1 cellular context compared by ENCODE assay signal in the genomic region with DNA sequence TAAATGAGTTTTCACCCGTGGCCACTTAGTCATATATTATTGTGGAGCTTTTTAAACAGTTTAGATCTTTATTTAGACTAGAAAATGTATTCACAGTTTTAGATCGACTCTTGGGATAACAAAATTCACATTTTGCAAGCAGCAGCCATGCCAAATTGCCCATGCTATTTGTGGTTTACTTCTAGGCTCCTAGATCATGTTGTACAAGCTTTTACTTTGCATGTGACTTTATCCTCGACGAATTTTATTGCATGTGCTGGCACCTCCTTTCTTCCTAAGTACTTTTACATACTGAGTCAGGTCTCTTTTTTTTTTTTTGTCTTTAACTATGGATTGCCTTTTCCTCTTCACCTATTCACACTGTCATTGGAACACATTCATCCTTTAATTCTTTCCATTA.
TF ChIP-seq lines count a peak whose summit lies in the region.

No MANE protein-coding gene starts in this region.

TF ChIP-seq in IMR-90, 13 proteins besides CTCF, POLR2A, EP300 and RAD21 (continued from another document):
- TF ChIP-seq BHLHE40 (IDR thresholded peaks at IDR 0.05; ENCODE audit: low read depth, low read length) (no peak), NFE2L2 (IDR thresholded peaks at IDR 0.05; ENCODE audit: low read depth, low read length) (no peak), MAFK (IDR thresholded peaks at IDR 0.05; ENCODE audit: low read depth, low read length) (no peak), CHD1 (IDR thresholded peaks at IDR 0.05; ENCODE audit: low read depth, low read length) (no peak), MAZ (IDR thresholded peaks at IDR 0.05; ENCODE audit: borderline replicate concordance, low read depth, low read length) (no peak), RCOR1 (IDR thresholded peaks at IDR 0.05; ENCODE audit: insufficient replicate concordance, low read length) (no peak), SMC3 (IDR thresholded peaks at IDR 0.05; ENCODE audit: low read depth, low read length) (no peak)
